ENCODE assay signal across 1 cellular context in the genomic region with DNA sequence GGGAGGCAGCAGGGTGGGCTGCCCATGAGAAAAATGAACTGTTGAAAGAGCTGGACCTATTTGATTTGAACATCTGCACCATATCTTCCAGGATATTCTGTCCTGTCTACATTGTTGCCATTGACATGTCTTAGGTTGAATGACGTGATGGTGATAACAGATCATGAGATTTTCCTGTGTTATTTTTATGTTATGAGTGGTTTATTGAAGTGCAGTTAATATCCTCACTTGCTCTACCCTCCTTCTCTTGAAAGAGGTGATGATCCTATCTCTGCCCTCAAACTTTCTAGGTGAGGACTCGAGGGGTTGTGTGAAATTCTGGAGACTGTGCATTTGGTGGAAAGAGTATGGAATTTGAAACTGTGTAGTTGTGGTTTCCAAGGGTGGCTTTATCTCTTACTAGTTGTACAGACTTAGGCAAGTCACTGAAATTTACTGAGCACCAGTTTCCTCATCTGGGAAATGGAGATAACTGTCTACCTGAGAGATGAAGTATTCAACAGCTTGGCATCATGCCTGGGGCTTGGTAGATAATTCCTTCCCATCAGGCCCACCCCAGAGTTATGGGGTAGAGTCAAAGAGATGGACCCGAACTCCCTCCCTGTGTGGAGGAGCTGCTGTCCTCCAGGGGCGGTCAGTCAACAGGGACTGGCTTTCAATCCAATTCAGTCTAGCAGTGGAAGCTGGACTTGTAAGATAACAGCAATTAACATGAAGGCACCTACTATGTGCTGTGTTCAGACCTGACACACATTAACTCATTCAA.
TF ChIP-seq lines count a peak whose summit lies in the region.

No MANE protein-coding gene starts in this region.

TF ChIP-seq in IMR-90, 13 proteins besides CTCF, POLR2A, EP300 and RAD21:
- TF ChIP-seq, protein P1, sequence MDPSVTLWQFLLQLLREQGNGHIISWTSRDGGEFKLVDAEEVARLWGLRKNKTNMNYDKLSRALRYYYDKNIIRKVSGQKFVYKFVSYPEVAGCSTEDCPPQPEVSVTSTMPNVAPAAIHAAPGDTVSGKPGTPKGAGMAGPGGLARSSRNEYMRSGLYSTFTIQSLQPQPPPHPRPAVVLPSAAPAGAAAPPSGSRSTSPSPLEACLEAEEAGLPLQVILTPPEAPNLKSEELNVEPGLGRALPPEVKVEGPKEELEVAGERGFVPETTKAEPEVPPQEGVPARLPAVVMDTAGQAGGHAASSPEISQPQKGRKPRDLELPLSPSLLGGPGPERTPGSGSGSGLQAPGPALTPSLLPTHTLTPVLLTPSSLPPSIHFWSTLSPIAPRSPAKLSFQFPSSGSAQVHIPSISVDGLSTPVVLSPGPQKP (IDR thresholded peaks at IDR 0.05; ENCODE audit: borderline replicate concordance, low read depth, low read length) = no peak
- TF ChIP-seq MAFK (IDR thresholded peaks at IDR 0.05; ENCODE audit: low read depth, low read length) = no peak
- no peak for TF ChIP-seq FOS (IDR thresholded peaks at IDR 0.05; ENCODE audit: low read depth, low read length)
- no peak for TF ChIP-seq SMC3 (IDR thresholded peaks at IDR 0.05; ENCODE audit: low read depth, low read length)
